In genomic region chr12:102167821-102168605, GRCh38 we compare ENCODE assay signal across 12 cellular contexts. TPM values are rescaled to one million over a fixed set of nuclear protein-coding genes. Genes with fewer than 3 reads are reported as not detected.
A peak's percentile ranks its signal among the peaks of the same experiment; 100 is the strongest.
DNase-seq lines count a peak whose midpoint lies in the region; ATAC-seq and TF ChIP-seq lines count a peak whose summit lies in the region.
"Had no signal": no experiment of that assay in that cellular context is flagged by ENCODE, and none has a peak within 500 bp of the region (broad histone marks: within the 10 kb centered on the region; RNA-seq: fewer than 3 reads in every experiment).

No MANE protein-coding gene starts in this region.

- TF ChIP-seq CTCF in natural killer cell (IDR thresholded peaks at IDR 0.05): no peak
- no peak for TF ChIP-seq CTCF in dorsolateral prefrontal cortex (IDR thresholded peaks at IDR 0.05 in 54 of 56, conservative IDR thresholded peaks at IDR 0.05 in 2 of 56; ENCODE audit: low read depth in 1 of 56, partially characterized antibody in 56 of 56)

- H3K27me3 Mint-ChIP-seq in activated naive CD4-positive, alpha-beta T cell treated with anti-CD3 and anti-CD28 coated beads, Interleukin-2, amount 50 U/mL, for 24 hours: no peaks in the 10 kb centered on the region
- H3K27me3 Mint-ChIP-seq in activated CD4-positive, alpha-beta memory T cell treated with anti-CD3 and anti-CD28 coated beads for 36 hours: no peaks in the 10 kb centered on the region
- no peaks in the 10 kb centered on the region for H3K27me3 Mint-ChIP-seq in stimulated activated naive CD8-positive, alpha-beta T cell treated with anti-CD3 and anti-CD28 coated beads, Interleukin-15, amount 100 ng/mL, for 72 hours
- no peaks in the 10 kb centered on the region for H3K27me3 Mint-ChIP-seq in natural killer cell (ENCODE audit: low read depth in 2 of 2)
- H3K27me3 Mint-ChIP-seq: activated naive CD4-positive, alpha-beta T cell treated with anti-CD3 and anti-CD28 coated beads, Interleukin-2, amount 10 ng/mL, durations not matched to agents 7 days and 5 days; T-cell had no signal

- no peaks in the 10 kb centered on the region for H3K9me3 Mint-ChIP-seq in activated naive CD4-positive, alpha-beta T cell treated with anti-CD3 and anti-CD28 coated beads, Interleukin-2, amount 50 U/mL, for 24 hours
- H3K9me3 Mint-ChIP-seq in activated CD4-positive, alpha-beta memory T cell treated with anti-CD3 and anti-CD28 coated beads for 36 hours: no peaks in the 10 kb centered on the region
- no peaks in the 10 kb centered on the region for H3K9me3 Mint-ChIP-seq in stimulated activated naive CD8-positive, alpha-beta T cell treated with anti-CD3 and anti-CD28 coated beads, Interleukin-15, amount 100 ng/mL, for 72 hours
- H3K9me3 Mint-ChIP-seq in natural killer cell: no peaks in the 10 kb centered on the region
- H3K9me3 Mint-ChIP-seq: activated naive CD4-positive, alpha-beta T cell treated with anti-CD3 and anti-CD28 coated beads, Interleukin-2, amount 10 ng/mL, durations not matched to agents 7 days and 5 days; T-cell had no signal

- H3K4me3 Mint-ChIP-seq in activated naive CD4-positive, alpha-beta T cell treated with anti-CD3 and anti-CD28 coated beads, Interleukin-2, amount 50 U/mL, for 24 hours: no peak overlapping the region
- no peak overlapping the region for H3K4me3 Mint-ChIP-seq in activated CD4-positive, alpha-beta memory T cell treated with anti-CD3 and anti-CD28 coated beads for 36 hours
- peak overlapping the region in 1 of 2 donors; percentile 38 for H3K4me3 Mint-ChIP-seq in stimulated activated naive CD8-positive, alpha-beta T cell treated with anti-CD3 and anti-CD28 coated beads, Interleukin-15, amount 100 ng/mL, for 72 hours
- no peak overlapping the region for H3K4me3 Mint-ChIP-seq in natural killer cell
- H3K4me3 Mint-ChIP-seq: activated naive CD4-positive, alpha-beta T cell treated with anti-CD3 and anti-CD28 coated beads, Interleukin-2, amount 10 ng/mL, durations not matched to agents 7 days and 5 days; T-cell had no signal

- no peak overlapping the region for H3K4me2 ChIP-seq in Karpas-422 (ENCODE audit: low read depth, low read length, poor library complexity, severe bottlenecking)

- H3K36me3 Mint-ChIP-seq in activated naive CD4-positive, alpha-beta T cell treated with anti-CD3 and anti-CD28 coated beads, Interleukin-2, amount 50 U/mL, for 24 hours: peaks cover 2% of the 10 kb centered on the region
- H3K36me3 Mint-ChIP-seq in activated CD4-positive, alpha-beta memory T cell treated with anti-CD3 and anti-CD28 coated beads for 36 hours: peaks cover 3% of the 10 kb centered on the region
- no peaks in the 10 kb centered on the region for H3K36me3 Mint-ChIP-seq in natural killer cell
- H3K36me3 Mint-ChIP-seq: T-cell had no signal

- peak overlapping the region; percentile 10 for H3K27ac Mint-ChIP-seq in activated naive CD4-positive, alpha-beta T cell treated with anti-CD3 and anti-CD28 coated beads, Interleukin-2, amount 50 U/mL, for 24 hours
- H3K27ac Mint-ChIP-seq in activated CD4-positive, alpha-beta memory T cell treated with anti-CD3 and anti-CD28 coated beads for 36 hours: peak overlapping the region; percentile 60
- peak overlapping the region; percentile 27 to 35 for H3K27ac Mint-ChIP-seq in stimulated activated naive CD8-positive, alpha-beta T cell treated with anti-CD3 and anti-CD28 coated beads, Interleukin-15, amount 100 ng/mL, for 72 hours
- H3K27ac Mint-ChIP-seq in natural killer cell: no peak overlapping the region
- H3K27ac Mint-ChIP-seq: activated naive CD4-positive, alpha-beta T cell treated with anti-CD3 and anti-CD28 coated beads, Interleukin-2, amount 10 ng/mL, durations not matched to agents 7 days and 5 days; T-cell had no signal

- POLR2A ChIA-PET in activated CD4-positive, alpha-beta memory T cell treated with anti-CD3 and anti-CD28 coated beads for 36 hours (lab: Charles Lee): no interaction called here

- ATAC-seq in HG02840 (IDR thresholded peaks at IDR 0.05; ENCODE audit: low FRiP score, unreplicated experiment): peak; percentile 56
- ATAC-seq in stimulated activated naive CD8-positive, alpha-beta T cell treated with anti-CD3 and anti-CD28 coated beads, Interleukin-15, amount 100 ng/mL, for 72 hours: peak; percentile 90
- no peak for ATAC-seq in natural killer cell
- ATAC-seq: T-cell had no signal

- no peaks in the 10 kb centered on the region for H3K4me1 Mint-ChIP-seq in activated naive CD4-positive, alpha-beta T cell treated with anti-CD3 and anti-CD28 coated beads, Interleukin-2, amount 50 U/mL, for 24 hours
- peaks cover 15% of the 10 kb centered on the region for H3K4me1 Mint-ChIP-seq in activated CD4-positive, alpha-beta memory T cell treated with anti-CD3 and anti-CD28 coated beads for 36 hours (ENCODE audit: low read depth)
- peaks cover 14% of the 10 kb centered on the region for H3K4me1 Mint-ChIP-seq in stimulated activated naive CD8-positive, alpha-beta T cell treated with anti-CD3 and anti-CD28 coated beads, Interleukin-15, amount 100 ng/mL, for 72 hours
- no peaks in the 10 kb centered on the region for H3K4me1 Mint-ChIP-seq in natural killer cell
- H3K4me1 Mint-ChIP-seq: T-cell had no signal

- no peak overlapping the region for H2AFZ ChIP-seq in Karpas-422 (ENCODE audit: low read length)

- intact Hi-C loops in activated CD4-positive, alpha-beta memory T cell treated with anti-CD3 and anti-CD28 coated beads for 36 hours (cut with micrococcal nuclease): loop anchor here (1.0 to 5.0 kb wide), 4 partner anchors 29 to 251 kb away; partner anchors contain the start of genes NUP37, PARPBP and PMCH
- intact Hi-C loops in natural killer cell (cut with micrococcal nuclease): no loop called here
- intact Hi-C loops in dorsolateral prefrontal cortex (cut with DNase I): loop anchor here in 1 of 2 donors (10.0 kb wide), 1 partner anchor 317 kb away; the partner anchor contains the start of gene IGF1

- no peak for DNase-seq in activated naive CD4-positive, alpha-beta T cell treated with Interleukin-2 at 50 U/mL for 16 hours
- DNase-seq in activated CD4-positive, alpha-beta memory T cell treated with anti-CD3 and anti-CD28 coated beads for 36 hours: no peak
- DNase-seq in stimulated activated naive CD8-positive, alpha-beta T cell treated with anti-CD3 and anti-CD28 coated beads, Interleukin-15, amount 100 ng/mL, for 72 hours: no peak
- no peak for DNase-seq in Karpas-422
- no peak for DNase-seq in natural killer cell
- no peak for DNase-seq in dorsolateral prefrontal cortex
- DNase-seq: activated naive CD4-positive, alpha-beta T cell treated with anti-CD3 and anti-CD28 coated beads, Interleukin-2, amount 10 ng/mL, durations not matched to agents 7 days and 5 days; left ventricle myocardium inferior; T-cell had no signal

- no peak overlapping the region for H3K9ac ChIP-seq in Karpas-422 (ENCODE audit: low read length)

- no peaks in the 10 kb centered on the region for H4K20me1 ChIP-seq in Karpas-422 (ENCODE audit: insufficient read depth, low read depth, low read length)

- H3K27me3 ChIP-seq in Karpas-422 (ENCODE audit: low read length) (no peaks in the 10 kb centered on the region), dorsolateral prefrontal cortex (no peaks in the 10 kb centered on the region)

- H3K79me2 ChIP-seq in Karpas-422 (ENCODE audit: low read length): peaks cover 16% of the 10 kb centered on the region; the same call in 1 of the 2 replicates

- CTCF ChIA-PET in activated CD4-positive, alpha-beta memory T cell treated with anti-CD3 and anti-CD28 coated beads for 36 hours (lab: Charles Lee): no interaction called here

- peaks cover 3% of the 10 kb centered on the region; the same call in 1 of the 2 replicates for H3K4me1 ChIP-seq in Karpas-422 (ENCODE audit: low read length)

- H3K4me3 ChIP-seq in Karpas-422 (ENCODE audit: low read length) (no peak overlapping the region), dorsolateral prefrontal cortex (no peak overlapping the region)
- H3K4me3 ChIP-seq: left ventricle myocardium inferior had no signal

- peaks cover 26% of the 10 kb centered on the region; the same call in 1 of the 2 replicates for H3K36me3 ChIP-seq in Karpas-422 (ENCODE audit: insufficient read depth, low read length)
- H3K36me3 ChIP-seq: left ventricle myocardium inferior had no signal

- no peaks in the 10 kb centered on the region for H3K9me3 ChIP-seq in Karpas-422 (ENCODE audit: low read length)
- H3K9me3 ChIP-seq: left ventricle myocardium inferior had no signal

- H3K27ac ChIP-seq in Karpas-422 (ENCODE audit: low read length) (no peak overlapping the region), dorsolateral prefrontal cortex (no peak overlapping the region)
- H3K27ac ChIP-seq: left ventricle myocardium inferior had no signal

- no peaks in the 10 kb centered on the region for H3K9me2 ChIP-seq in Karpas-422 (replicated peaks; ENCODE audit: insufficient read depth, low read length)

RNA-seq across cellular contexts. Expression of gene PMCH, which starts 29.6 kb away (rescaled TPM):
- total RNA-seq in activated CD4-positive, alpha-beta memory T cell treated with anti-CD3 and anti-CD28 coated beads for 36 hours: under 1 TPM in 1 of 2 experiments, not detected in 1; 0.59 TPM
- total RNA-seq in Karpas-422 (2014; rRNA removed; shearing (Covaris generic); ENCODE audit: low replicate concordance): not detected in 2 replicates
- total RNA-seq in natural killer cell (not detected), dorsolateral prefrontal cortex (not detected)
- total RNA-seq: left ventricle myocardium inferior, renal cortical epithelial cell had no signal

RNA-seq across cellular contexts. Expression of gene PARPBP, which starts 48.0 kb away (rescaled TPM):
- total RNA-seq in activated CD4-positive, alpha-beta memory T cell treated with anti-CD3 and anti-CD28 coated beads for 36 hours: 10 to 100 TPM; 24.0 to 25.9 TPM
- 13.7 and 49.6 TPM in 2 replicates for total RNA-seq in Karpas-422 (2014; rRNA removed; shearing (Covaris generic); ENCODE audit: low replicate concordance)
- total RNA-seq in natural killer cell: 1 to 10 TPM; 2.8 to 5.6 (median 3.5) TPM
- total RNA-seq in dorsolateral prefrontal cortex: 1 to 10 TPM in 109 of 120 experiments, under 1 TPM in 11; 0.42 to 4.3 (median 2.1) TPM

RNA-seq across cellular contexts. Expression of gene NUP37, which starts 48.1 kb away (rescaled TPM):
- total RNA-seq in activated CD4-positive, alpha-beta memory T cell treated with anti-CD3 and anti-CD28 coated beads for 36 hours: 10 to 100 TPM; 86.8 to 89.5 TPM
- total RNA-seq in Karpas-422 (2014; rRNA removed; shearing (Covaris generic); ENCODE audit: low replicate concordance): 65.7 and 108 TPM in 2 replicates
- total RNA-seq in natural killer cell: 10 to 100 TPM; 10.6 to 14.7 (median 10.7) TPM
- 10 to 100 TPM in 20 of 120 experiments, 1 to 10 TPM in 100; 3.9 to 14.1 (median 7.9) TPM for total RNA-seq in dorsolateral prefrontal cortex

Comparison
In these comparisons a context has a peak if more than half of its experiments do, and no peak if none do; other contexts are left out.
1. H3K27ac Mint-ChIP-seq: peak in activated naive CD4-positive, alpha-beta T cell treated with anti-CD3 and anti-CD28 coated beads, Interleukin-2, amount 50 U/mL, for 24 hours (single experiment), activated CD4-positive, alpha-beta memory T cell treated with anti-CD3 and anti-CD28 coated beads for 36 hours (single experiment) and stimulated activated naive CD8-positive, alpha-beta T cell treated with anti-CD3 and anti-CD28 coated beads, Interleukin-15, amount 100 ng/mL, for 72 hours (2 of 2); none in natural killer cell (0 of 2).
2. ATAC-seq: peak in HG02840 (single experiment) and stimulated activated naive CD8-positive, alpha-beta T cell treated with anti-CD3 and anti-CD28 coated beads, Interleukin-15, amount 100 ng/mL, for 72 hours (single experiment); none in natural killer cell (0 of 3).